ENCODE assay signal across 20 cellular contexts in genomic region chr6:118635909-118636735, GRCh38. TPM values are rescaled to one million over a fixed set of nuclear protein-coding genes. Genes with fewer than 3 reads are reported as not detected.
A peak's percentile ranks its signal among the peaks of the same experiment; 100 is the strongest.
DNase-seq lines count a peak whose midpoint lies in the region; ATAC-seq, FAIRE-seq and TF ChIP-seq lines count a peak whose summit lies in the region.
"Had no signal": no experiment of that assay in that cellular context is flagged by ENCODE, and none has a peak within 500 bp of the region (broad histone marks: within the 10 kb centered on the region; RNA-seq: fewer than 3 reads in every experiment).

No MANE protein-coding gene starts in this region.

- no peaks in the 10 kb centered on the region for H3K36me3 ChIP-seq in GM12878 (ENCODE audit: control insufficient read depth in 2 of 2, insufficient read depth in 2 of 2, low read length in 1 of 2)
- H3K36me3 ChIP-seq in trophoblast cell (ENCODE audit: control insufficient read depth in 1 of 2, insufficient read depth in 2 of 2, low read length in 2 of 2) = no peaks in the 10 kb centered on the region

- no TSS peak for BruUV-seq in GM12878 (replicated peaks; lab: Mats Ljungman, UMichigan)

- no peak for TF ChIP-seq POLR2A in GM12878 (IDR thresholded peaks at IDR 0.05; ENCODE audit: low read depth, low read length)

- no peak for TF ChIP-seq CTCF in GM12878 (IDR thresholded peaks at IDR 0.05 in 2 of 3, conservative IDR thresholded peaks at IDR 0.05 in 1 of 3; ENCODE audit: control insufficient read depth in 2 of 3, extremely low read depth in 1 of 3, insufficient read depth in 1 of 3, low read depth in 3 of 3, low read length in 3 of 3)

- H3K9me3 ChIP-seq in T-helper 17 cell (ENCODE audit: control insufficient read depth, low read length, poor library complexity, severe bottlenecking) (no peaks in the 10 kb centered on the region), GM12878 (replicated peaks; ENCODE audit: control insufficient read depth, insufficient read depth, low read length) (no peaks in the 10 kb centered on the region), trophoblast cell (ENCODE audit: insufficient read depth, low read depth, low read length) (no peaks in the 10 kb centered on the region)

- POLR2A ChIA-PET in GM12878 (lab: Charles Lee) = no interaction called here

- no peak for FAIRE-seq in GM12878 (lab: Jason Lieb, UNC)
- FAIRE-seq in HTR-8/SVneo (lab: Jason Lieb, UNC) = no peak
- FAIRE-seq: GM12892, H1 had no signal

- 98% methylated on average over 3 of the region's 3 CpGs for WGBS in GM12878 (ENCODE audit: insufficient coverage, insufficient replicate concordance, low lambda C conversion rate, missing lambda C conversion rate)
- whole genome bisulfite sequencing in trophoblast cell (ENCODE audit: extremely low coverage, insufficient coverage, insufficient read length) = no CpG with 5 or more reads among the region's 3 CpGs

- no peak overlapping the region for H3K27ac ChIP-seq in GM12878 (ENCODE audit: control insufficient read depth, insufficient read depth)
- H3K27ac ChIP-seq in trophoblast cell (ENCODE audit: low read depth, low read length) = no peak overlapping the region
- H3K27ac ChIP-seq: GM23248 had no signal

- no peak overlapping the region for H2BK5ac ChIP-seq in trophoblast cell (ENCODE audit: low read depth, low read length, poor library complexity)

- TF ChIP-seq RAD21 in GM12878 (IDR thresholded peaks at IDR 0.05; ENCODE audit: insufficient read depth, low read depth, low read length) = no peak

- H3K27ac Mint-ChIP-seq in stimulated activated naive CD8-positive, alpha-beta T cell treated with anti-CD3 and anti-CD28 coated beads, Interleukin-15, Interleukin-2, amounts not matched to agents 100 ng/mL and 50 ng/mL, for 24 hours = peak overlapping the region; percentile 28
- H3K27ac Mint-ChIP-seq in stimulated activated naive CD8-positive, alpha-beta T cell treated with anti-CD3 and anti-CD28 coated beads, Interleukin-15, amount 100 ng/mL, for 72 hours = no peak overlapping the region
- no peak overlapping the region for H3K27ac Mint-ChIP-seq in T-helper 17 cell
- H3K27ac Mint-ChIP-seq: CD4-positive, alpha-beta memory T cell had no signal

- no peak overlapping the region for H3K9ac ChIP-seq in GM12878 (ENCODE audit: control insufficient read depth, insufficient read depth, low read length)
- no peak overlapping the region for H3K9ac ChIP-seq in trophoblast cell (ENCODE audit: low read length)
- H3K9ac ChIP-seq: GM23248 had no signal

- H2BK120ac ChIP-seq in trophoblast cell (ENCODE audit: insufficient read depth, low read length, poor library complexity) = no peak overlapping the region

- peak overlapping the region; percentile 38 for H4K8ac ChIP-seq in trophoblast cell (ENCODE audit: low read depth, low read length)

- H3K4me3 ChIP-seq in GM12878 (no peak overlapping the region), trophoblast cell (ENCODE audit: low read depth, low read length) (no peak overlapping the region)
- H3K4me3 ChIP-seq: GM23248 had no signal

- H4K12ac ChIP-seq in trophoblast cell (ENCODE audit: low read depth, low read length) = no peak overlapping the region

- H3K9me3 Mint-ChIP-seq in stimulated activated naive CD8-positive, alpha-beta T cell treated with anti-CD3 and anti-CD28 coated beads, Interleukin-15, Interleukin-2, amounts not matched to agents 100 ng/mL and 50 ng/mL, for 24 hours = no peaks in the 10 kb centered on the region
- H3K9me3 Mint-ChIP-seq in stimulated activated naive CD8-positive, alpha-beta T cell treated with anti-CD3 and anti-CD28 coated beads, Interleukin-15, amount 100 ng/mL, for 72 hours = no peaks in the 10 kb centered on the region

- no peak for TF ChIP-seq EP300 in GM12878 (IDR thresholded peaks at IDR 0.05; ENCODE audit: borderline replicate concordance in 1 of 2, control insufficient read depth in 1 of 2, low read depth in 2 of 2, low read length in 2 of 2)

- H2AK5ac ChIP-seq in trophoblast cell (ENCODE audit: low read length) = no peak overlapping the region

- intact Hi-C loops in GM12878 (cut with micrococcal nuclease; ENCODE audit: unreplicated experiment) = no loop called here

- in situ Hi-C loops in GM12878 (cut with MboI) = no loop called here

- H3K4me3 Mint-ChIP-seq in stimulated activated naive CD8-positive, alpha-beta T cell treated with anti-CD3 and anti-CD28 coated beads, Interleukin-15, Interleukin-2, amounts not matched to agents 100 ng/mL and 50 ng/mL, for 24 hours = no peak overlapping the region
- no peak overlapping the region for H3K4me3 Mint-ChIP-seq in stimulated activated naive CD8-positive, alpha-beta T cell treated with anti-CD3 and anti-CD28 coated beads, Interleukin-15, amount 100 ng/mL, for 72 hours
- peak overlapping the region; percentile 25 for H3K4me3 Mint-ChIP-seq in T-helper 17 cell
- H3K4me3 Mint-ChIP-seq: CD4-positive, alpha-beta memory T cell had no signal

- H3K79me2 ChIP-seq in GM12878 (ENCODE audit: control insufficient read depth, insufficient read depth, low read length) = peaks cover 10% of the 10 kb centered on the region
- no peaks in the 10 kb centered on the region for H3K79me2 ChIP-seq in trophoblast cell (ENCODE audit: control insufficient read depth, insufficient read depth, low read length, poor library complexity)

- CTCF ChIA-PET in GM12878 (lab: Yijun Ruan, JAX) = interaction anchor here (0.9 to 1.9 kb wide), 3 partner anchors 18 to 71 kb away, joined by 3 to 10 read pairs (median 3); no protein-coding TSS in a partner anchor

- H3K79me1 ChIP-seq in trophoblast cell (ENCODE audit: low read length) = no peaks in the 10 kb centered on the region

- no peak overlapping the region for H3K23ac ChIP-seq in trophoblast cell (ENCODE audit: low read length)

- DNase-seq in stimulated activated naive CD8-positive, alpha-beta T cell treated with anti-CD3 and anti-CD28 coated beads, Interleukin-15, amount 100 ng/mL, for 72 hours = no peak
- DNase-seq in T-helper 17 cell (no peak), GM12878 (ENCODE audit: low read depth, low spot score) (no peak), trophoblast cell (no peak), NCI-H1694 (lab: John Stamatoyannopoulos, UW) (no peak), T1000 (lab: John Stamatoyannopoulos, UW) (no peak), HTR-8/SVneo (ENCODE audit: insufficient read length, low spot score) (no peak)
- DNase-seq: C1 segment of cervical spinal cord; Calu3; CD4-positive, alpha-beta memory T cell; COR-L47; DMS53; DMS79 treated with DMSO at 0.1 percent for 48 hours; GF-D8; GM23248; H7; HCEC 1CT had no signal

- RAD21 ChIA-PET in GM12878 (lab: Charles Lee; ENCODE audit: unreplicated experiment) = interaction anchor here (0.6 to 1.1 kb wide), 2 partner anchors 74 to 132 kb away, joined by 3 to 4 read pairs; no protein-coding TSS in a partner anchor

- no peak overlapping the region for H3K14ac ChIP-seq in trophoblast cell (ENCODE audit: low read length)

- H3K4ac ChIP-seq in trophoblast cell (ENCODE audit: low read depth, low read length) = no peak overlapping the region

- ATAC-seq in stimulated activated naive CD8-positive, alpha-beta T cell treated with anti-CD3 and anti-CD28 coated beads, Interleukin-15, amount 100 ng/mL, for 72 hours = no peak
- ATAC-seq in T-helper 17 cell (no peak), GM12878 (no peak)

- H3K18ac ChIP-seq in trophoblast cell (ENCODE audit: low read length) = peak overlapping the region; percentile 65

- no peak overlapping the region for H2BK12ac ChIP-seq in trophoblast cell (ENCODE audit: low read length)

- H3K4me1 Mint-ChIP-seq in stimulated activated naive CD8-positive, alpha-beta T cell treated with anti-CD3 and anti-CD28 coated beads, Interleukin-15, Interleukin-2, amounts not matched to agents 100 ng/mL and 50 ng/mL, for 24 hours (ENCODE audit: low read depth) = peaks cover 83% of the 10 kb centered on the region
- H3K4me1 Mint-ChIP-seq in stimulated activated naive CD8-positive, alpha-beta T cell treated with anti-CD3 and anti-CD28 coated beads, Interleukin-15, amount 100 ng/mL, for 72 hours = peaks cover 82% of the 10 kb centered on the region
- H3K4me1 Mint-ChIP-seq in T-helper 17 cell = peaks cover 28% of the 10 kb centered on the region

- H3K4me2 ChIP-seq in GM12878 (ENCODE audit: control insufficient read depth, insufficient read depth) = no peak overlapping the region
- no peak overlapping the region for H3K4me2 ChIP-seq in trophoblast cell (ENCODE audit: low read length)

- H3K27me3 Mint-ChIP-seq in stimulated activated naive CD8-positive, alpha-beta T cell treated with anti-CD3 and anti-CD28 coated beads, Interleukin-15, Interleukin-2, amounts not matched to agents 100 ng/mL and 50 ng/mL, for 24 hours = no peaks in the 10 kb centered on the region
- no peaks in the 10 kb centered on the region for H3K27me3 Mint-ChIP-seq in stimulated activated naive CD8-positive, alpha-beta T cell treated with anti-CD3 and anti-CD28 coated beads, Interleukin-15, amount 100 ng/mL, for 72 hours
- no peaks in the 10 kb centered on the region for H3K27me3 Mint-ChIP-seq in T-helper 17 cell
- H3K27me3 Mint-ChIP-seq: CD4-positive, alpha-beta memory T cell had no signal

- SMC1A ChIA-PET in GM12878 (lab: Charles Lee; ENCODE audit: uncharacterized antibody, unreplicated experiment) = interaction anchor here (1.2 to 3.1 kb wide), 5 partner anchors 8 to 74 kb away, joined by 3 to 12 read pairs (median 6); no protein-coding TSS in a partner anchor

- no peak overlapping the region for H2AFZ ChIP-seq in GM12878 (ENCODE audit: control insufficient read depth, low read depth, low read length)
- no peak overlapping the region for H2AFZ ChIP-seq in trophoblast cell (ENCODE audit: insufficient read depth, low read length, poor library complexity)
- H2AFZ ChIP-seq: GM23248 had no signal

- H3K4me1 ChIP-seq in GM12878 (ENCODE audit: control insufficient read depth, insufficient read depth, low read length) (peaks cover 5% of the 10 kb centered on the region; the same call in 1 of the 2 replicates), trophoblast cell (ENCODE audit: control insufficient read depth in 1 of 2, insufficient read depth in 2 of 2, low read length in 2 of 2) (no peaks in the 10 kb centered on the region)

- H4K20me1 ChIP-seq in GM12878 (ENCODE audit: control insufficient read depth, insufficient read depth) = no peaks in the 10 kb centered on the region

- no peak overlapping the region for H4K91ac ChIP-seq in trophoblast cell (ENCODE audit: low read depth, low read length)

- no peaks in the 10 kb centered on the region for H3K27me3 ChIP-seq in GM12878 (replicated peaks in 1 of 2; ENCODE audit: control insufficient read depth in 2 of 2, insufficient read depth in 2 of 2, low read length in 1 of 2)
- H3K27me3 ChIP-seq in trophoblast cell (ENCODE audit: insufficient read depth, low read length) = no peaks in the 10 kb centered on the region

- peaks cover 29% of the 10 kb centered on the region for H3K36me3 Mint-ChIP-seq in stimulated activated naive CD8-positive, alpha-beta T cell treated with anti-CD3 and anti-CD28 coated beads, Interleukin-15, Interleukin-2, amounts not matched to agents 100 ng/mL and 50 ng/mL, for 24 hours (ENCODE audit: low read depth)
- peaks cover 4% of the 10 kb centered on the region for H3K36me3 Mint-ChIP-seq in T-helper 17 cell (ENCODE audit: low read depth)

RNA-seq across cellular contexts. Expression of gene CEP85L, which starts 15.3 kb away (rescaled TPM):
- total RNA-seq in T-helper 17 cell (10 to 100 TPM; 87.6 to 95.6 TPM), GM12878 (2014; rRNA removed) (7.1 and 8.1 TPM in 2 replicates), GM12878 (2014; rRNA removed; fragmentation: Illumina TruSeq; extraction: Trizol) (10.4 and 11.0 TPM in 2 replicates), GM12878 (2021) (8.7 and 9.1 TPM in 2 replicates)
- 57.2 and 58.3 TPM in 2 replicates for total RNA-seq in GM12878 (2013; cell fraction: nucleolus; rRNA removed)
- polyA plus RNA-seq in GM12878 (2011; ENCODE audit: low read depth) = 3.6 TPM
- polyA plus RNA-seq in GM12878 (2011; rRNA removed) (10.9 and 14.4 TPM in 2 replicates), GM12878 (2014; fragmentation: Illumina TruSeq; extraction: Trizol) (4.8 and 6.5 TPM in 2 replicates), GM12878 (2014; fragmentation: Nextera tagmentation; extraction: Ambion mirVana) (1 to 10 TPM; 1.8 to 3.7 TPM), GM12878 (2014; rRNA removed) (3.1 and 4.2 TPM in 2 replicates), GM12878 (2016; fragmentation: Nextera tagmentation; extraction: Ambion mirVana) (1 to 10 TPM; 7.1 to 8.8 TPM)
- 2.9 and 3.0 TPM in 2 replicates for polyA plus RNA-seq in GM12878 (2011; cell fraction: cytosol; rRNA removed)
- 11.1 and 17.3 TPM in 2 replicates for polyA plus RNA-seq in GM12878 (2011; cell fraction: nucleus; rRNA removed)
- polyA plus RNA-seq in GM12878 (2012) = 4.0 and 4.5 TPM in 2 replicates
- 38.6 and 84.4 TPM in 2 replicates for polyA minus RNA-seq in GM12878 (2011; rRNA and poly(A)+ RNA removed)
- polyA minus RNA-seq in GM12878 (2011; cell fraction: cytosol; rRNA and poly(A)+ RNA removed) = 7.9 and 8.6 TPM in 2 replicates
- polyA minus RNA-seq in GM12878 (2011; cell fraction: nucleus; rRNA and poly(A)+ RNA removed) = 39.0 and 55.6 TPM in 2 replicates
- polyA plus RNA-seq in trophoblast cell (2013) = 6.3 TPM in 2 replicates
